ENCODE assay signal across 26 cellular contexts in genomic region chr5:33340195-33340594, GRCh38.
DNase-seq lines count a peak whose midpoint lies in the region; ATAC-seq, FAIRE-seq and TF ChIP-seq lines count a peak whose summit lies in the region.
"Had no signal": no experiment of that assay in that cellular context is flagged by ENCODE, and none has a peak within 500 bp of the region (broad histone marks: within the 10 kb centered on the region; RNA-seq: fewer than 3 reads in every experiment).

No MANE protein-coding gene starts in this region.

- intact Hi-C loops in aorta (cut with DNase I), result no loop called here

- H3K9me3 ChIP-seq in adipocyte (ENCODE audit: control insufficient read depth, low read length), result no peaks in the 10 kb centered on the region
- no peaks in the 10 kb centered on the region for H3K9me3 ChIP-seq in iPS-20b (ENCODE audit: insufficient read depth, low read depth, low read length)
- no peaks in the 10 kb centered on the region for H3K9me3 ChIP-seq in aorta (ENCODE audit: control insufficient read depth, low read length)
- H3K9me3 ChIP-seq in WERI-Rb-1 (ENCODE audit: severe bottlenecking), result no peaks in the 10 kb centered on the region
- H3K9me3 ChIP-seq in small intestine (ENCODE audit: control insufficient read depth, low read depth), result no peaks in the 10 kb centered on the region
- H3K9me3 ChIP-seq: body of pancreas, heart right ventricle had no signal

- no peak for ATAC-seq in aorta (ENCODE audit: low FRiP score)
- ATAC-seq: activated CD8-positive, alpha-beta T cell treated with anti-CD3 and anti-CD28 coated beads for 36 hours; body of pancreas; foreskin keratinocyte; heart right ventricle; Right ventricle myocardium inferior had no signal

- H3K36me3 ChIP-seq in adipocyte (ENCODE audit: control insufficient read depth, insufficient read depth, low read length, severe bottlenecking) (no peaks in the 10 kb centered on the region), iPS-20b (ENCODE audit: insufficient read depth, low read depth, low read length) (no peaks in the 10 kb centered on the region), aorta (ENCODE audit: control insufficient read depth in 1 of 2, insufficient read depth in 2 of 2, low read length in 1 of 2) (no peaks in the 10 kb centered on the region), WERI-Rb-1 (no peaks in the 10 kb centered on the region), small intestine (ENCODE audit: control insufficient read depth in 2 of 2, insufficient read depth in 2 of 2, low read length in 2 of 2) (no peaks in the 10 kb centered on the region)
- H3K36me3 ChIP-seq: heart right ventricle, tibial nerve had no signal

- no peak overlapping the region for H3K4me3 ChIP-seq in Jurkat, Clone E6-1 (ENCODE audit: low read length)
- H3K4me3 ChIP-seq in adipocyte (ENCODE audit: low read length) (no peak overlapping the region), iPS-20b (ENCODE audit: low read length) (peak overlapping the region; percentile 35; the same call in 1 of the 2 replicates), aorta (ENCODE audit: low read length in 2 of 2) (no peak overlapping the region), WERI-Rb-1 (ENCODE audit: low read depth, low read length) (no peak overlapping the region), small intestine (ENCODE audit: low read depth in 1 of 2, low read length in 2 of 2) (no peak overlapping the region)
- H3K4me3 ChIP-seq: body of pancreas, heart right ventricle, tibial nerve had no signal

- H3K27me3 ChIP-seq in adipocyte (replicated peaks; ENCODE audit: control insufficient read depth, insufficient read depth, low read length), result no peaks in the 10 kb centered on the region
- H3K27me3 ChIP-seq in iPS-20b (ENCODE audit: insufficient read depth, low read length), result no peaks in the 10 kb centered on the region
- no peaks in the 10 kb centered on the region for H3K27me3 ChIP-seq in aorta (ENCODE audit: control insufficient read depth in 1 of 2, insufficient read depth in 2 of 2, low read length in 1 of 2)
- H3K27me3 ChIP-seq in WERI-Rb-1 (ENCODE audit: insufficient read depth, low read depth, severe bottlenecking), result peaks cover 45% of the 10 kb centered on the region
- H3K27me3 ChIP-seq in small intestine (ENCODE audit: control insufficient read depth in 2 of 2, insufficient read depth in 2 of 2, low read length in 2 of 2), result no peaks in the 10 kb centered on the region
- H3K27me3 ChIP-seq: body of pancreas, foreskin keratinocyte, heart right ventricle, tibial nerve had no signal

- peak overlapping the region; percentile 49 for H3K27ac ChIP-seq in iPS-20b (ENCODE audit: low read length)
- H3K27ac ChIP-seq in aorta (ENCODE audit: low read depth in 1 of 2, low read length in 2 of 2), result peak overlapping the region; percentile 44 to 82
- no peak overlapping the region for H3K27ac ChIP-seq in WERI-Rb-1
- H3K27ac ChIP-seq in small intestine (ENCODE audit: low read depth in 1 of 2, low read length in 1 of 2), result no peak overlapping the region
- H3K27ac ChIP-seq: body of pancreas, foreskin keratinocyte, heart right ventricle, tibial nerve had no signal

- H3K9ac ChIP-seq in adipocyte (ENCODE audit: low read length) (peak overlapping the region; percentile 73), iPS-20b (ENCODE audit: low read depth, low read length) (peak overlapping the region; percentile 62; the same call in 1 of the 2 replicates)

- no peak for TF ChIP-seq CTCF in WERI-Rb-1 (IDR thresholded peaks at IDR 0.05; ENCODE audit: low read depth, low read length)

- 68 to 77% methylated on average over 3 of the region's 3 CpGs for WGBS in aorta, 2 donors
- 69 to 78% (median 71%) methylated on average over 3 of the region's 3 CpGs for WGBS in small intestine, 3 donors

- DNase-seq in Jurkat, Clone E6-1 (ENCODE audit: low read depth, low spot score), result peak; percentile 4
- DNase-seq in adipocyte (ENCODE audit: low read depth), result no peak
- DNase-seq in aorta, result no peak
- no peak for DNase-seq in WERI-Rb-1
- no peak for DNase-seq in small intestine
- no peak for DNase-seq in NCI-H510A (lab: John Stamatoyannopoulos, UW)
- DNase-seq: activated CD4-positive, CD25-positive, alpha-beta regulatory T cell treated with anti-CD3 and anti-CD28 coated beads, Interleukin-2, amount 50 U/mL, for 72 hours; activated CD8-positive, alpha-beta T cell treated with anti-CD3 and anti-CD28 coated beads for 36 hours; activated effector memory CD4-positive, alpha-beta T cell treated with Interleukin-2 at 50 U/mL for 16 hours; activated naive CD8-positive, alpha-beta T cell treated with anti-CD3 and anti-CD28 coated beads, Interleukin-2, amount 10 ng/mL, durations not matched to agents 7 days and 5 days; body of pancreas; DMS 273 treated with DMSO at 0.1 percent for 48 hours; effector CD4-positive, alpha-beta T cell; erythroblast; foreskin keratinocyte; GOT3; heart right ventricle; NCI-H1105 treated with DMSO at 0.1 percent for 48 hours; NCI-H2029 treated with DMSO at 0.1 percent for 48 hours; NCI-H345; NCI-H774; SW 1271 had no signal

- no peak for FAIRE-seq in small intestine (lab: Jason Lieb, UNC)
- FAIRE-seq: keratinocyte had no signal

- H3K4me1 ChIP-seq in adipocyte (ENCODE audit: control insufficient read depth, insufficient read depth, low read length) (peaks cover 55% of the 10 kb centered on the region), iPS-20b (ENCODE audit: insufficient read depth, low read length) (peaks cover 17% of the 10 kb centered on the region; the same call in 1 of the 2 replicates), aorta (ENCODE audit: control insufficient read depth in 1 of 2, insufficient read depth in 2 of 2, low read length in 2 of 2) (peaks cover 7 to 9% of the 10 kb centered on the region in 2 donors), small intestine (ENCODE audit: control insufficient read depth in 2 of 2, insufficient read depth in 1 of 2, low read depth in 1 of 2, low read length in 1 of 2) (no peaks in the 10 kb centered on the region)
- H3K4me1 ChIP-seq: body of pancreas had no signal

Comparison
In these comparisons a context has a peak if more than half of its experiments do, and no peak if none do; other contexts are left out.
1. H3K27ac ChIP-seq: peak in iPS-20b (single experiment) and aorta (2 of 2); none in WERI-Rb-1 (single experiment) and small intestine (0 of 2).